23 cellular contexts compared by ENCODE assay signal in genomic region chr2:238591732-238592131, GRCh38.
DNase-seq lines count a peak whose midpoint lies in the region; ATAC-seq, FAIRE-seq and TF ChIP-seq lines count a peak whose summit lies in the region.
"Had no signal": no experiment of that assay in that cellular context is flagged by ENCODE, and none has a peak within 500 bp of the region (broad histone marks: within the 10 kb centered on the region; RNA-seq: fewer than 3 reads in every experiment).

No MANE protein-coding gene starts in this region.

- H3K4me1 Mint-ChIP-seq in osteocyte (ENCODE audit: unreplicated experiment), result peaks cover 2% of the 10 kb centered on the region
- H3K4me1 Mint-ChIP-seq: CD4-positive, CD25-positive, alpha-beta regulatory T cell; CD8-positive, alpha-beta memory T cell; H9 had no signal

- peaks cover 2% of the 10 kb centered on the region for H3K4me1 ChIP-seq in HepG2 (ENCODE audit: insufficient read depth, low read length)
- no peaks in the 10 kb centered on the region for H3K4me1 ChIP-seq in right lobe of liver
- H3K4me1 ChIP-seq in esophagus muscularis mucosa, result peaks cover 8 to 19% (median 17%) of the 10 kb centered on the region in 4 donors
- H3K4me1 ChIP-seq: BE2C had no signal

- ATAC-seq in HepG2 (no peak), right lobe of liver (no peak), esophagus mucosa (no peak)
- no peak for ATAC-seq in activated CD4-positive, CD25-positive, alpha-beta regulatory T cell treated with anti-CD3 and anti-CD28 coated beads, Interleukin-2, amount 50 U/mL, for 24 hours

- H3K9me3 ChIP-seq in HepG2 (ENCODE audit: low read length) (no peaks in the 10 kb centered on the region), right lobe of liver (no peaks in the 10 kb centered on the region), esophagus muscularis mucosa (no peaks in the 10 kb centered on the region)
- H3K9me3 ChIP-seq: BE2C had no signal

- DNase-seq in HepG2 (ENCODE audit: low spot score) (no peak), right lobe of liver (no peak), OCI-M1 (lab: John Stamatoyannopoulos, UW) (peak; percentile 20), esophagus muscularis mucosa (ENCODE audit: extremely low spot score) (peak; percentile 91), osteocyte (ENCODE audit: extremely low spot score, unreplicated experiment) (peak; percentile 34), NCI-H82 treated with DMSO at 0.1 percent for 48 hours (lab: John Stamatoyannopoulos, UW; ENCODE audit: unreplicated experiment) (no peak)
- DNase-seq: ACHN; BE2C; C1 segment of cervical spinal cord; CD4-positive, CD25-positive, alpha-beta regulatory T cell; CD8-positive, alpha-beta memory T cell; COR-L47; DMS 273 treated with DMSO at 0.1 percent for 48 hours; DMS53; DND-41; EL; H9 had no signal

- H4K20me1 ChIP-seq in HepG2 (ENCODE audit: insufficient read depth, low read length), result no peaks in the 10 kb centered on the region

- TF ChIP-seq EP300 in HepG2 (IDR thresholded peaks at IDR 0.05; ENCODE audit: low read depth in 2 of 2, low read length in 2 of 2) (no peak), HepG2 (CRISPR knock-in tag; IDR thresholded peaks at IDR 0.05; ENCODE audit: borderline replicate concordance) (no peak), esophagus muscularis mucosa (IDR thresholded peaks at IDR 0.05) (no peak)

- H3K4me3 Mint-ChIP-seq in osteocyte (ENCODE audit: unreplicated experiment), result no peak overlapping the region
- H3K4me3 Mint-ChIP-seq: CD4-positive, CD25-positive, alpha-beta regulatory T cell; CD8-positive, alpha-beta memory T cell; H9 had no signal

- BruUV-seq in HepG2 (replicated peaks; lab: Mats Ljungman, UMichigan), result no TSS peak

- H3K27me3 Mint-ChIP-seq in osteocyte (ENCODE audit: unreplicated experiment), result no peaks in the 10 kb centered on the region
- H3K27me3 Mint-ChIP-seq: CD4-positive, CD25-positive, alpha-beta regulatory T cell had no signal

- no peak for TF ChIP-seq RAD21 in HepG2 (CRISPR knock-in tag; IDR thresholded peaks at IDR 0.05)

- H3K36me3 ChIP-seq in HepG2 (replicated peaks in 1 of 2; ENCODE audit: control insufficient read depth in 1 of 2, insufficient read depth in 2 of 2, low read length in 2 of 2), result no peaks in the 10 kb centered on the region
- H3K36me3 ChIP-seq in right lobe of liver, result no peaks in the 10 kb centered on the region
- H3K36me3 ChIP-seq in esophagus muscularis mucosa, result no peaks in the 10 kb centered on the region
- H3K36me3 ChIP-seq: BE2C had no signal

- H3K4me3 ChIP-seq in HepG2 (replicated peaks in 1 of 3; ENCODE audit: insufficient read depth in 1 of 3, low read depth in 2 of 3, low read length in 3 of 3) (no peak overlapping the region), right lobe of liver (no peak overlapping the region), esophagus muscularis mucosa (no peak overlapping the region)

- H3K4me2 ChIP-seq in HepG2 (ENCODE audit: low read depth, low read length), result no peak overlapping the region

- TF ChIP-seq POLR2A in HepG2 (IDR thresholded peaks at IDR 0.05; ENCODE audit: insufficient read depth in 1 of 2, low read depth in 2 of 2, low read length in 2 of 2), result no peak
- TF ChIP-seq POLR2A in right lobe of liver (IDR thresholded peaks at IDR 0.05), result no peak
- TF ChIP-seq POLR2A in esophagus muscularis mucosa (IDR thresholded peaks at IDR 0.05; ENCODE audit: low read depth), result no peak

- in situ Hi-C loops in HepG2 (cut with HindIII; ENCODE audit: extremely low pct_ligation_motif_present, low pct_unique_long_range_greater_than_20kb), result no loop called here

- no peaks in the 10 kb centered on the region for H3K79me2 ChIP-seq in HepG2 (ENCODE audit: insufficient read depth, low read length)

- H3K27ac ChIP-seq in HepG2 (ENCODE audit: extremely low read length, insufficient read depth, low read length) (no peak overlapping the region), right lobe of liver (no peak overlapping the region), esophagus muscularis mucosa (replicated peaks in 1 of 4) (no peak overlapping the region)

- CTCF ChIA-PET in HepG2 (lab: Yijun Ruan, JAX; ENCODE audit: low intra/inter-chr PET ratio, low total read pairs), result no interaction called here

- no peak overlapping the region for H2AFZ ChIP-seq in HepG2 (ENCODE audit: low read length)

- no peaks in the 10 kb centered on the region for H3K9me3 Mint-ChIP-seq in osteocyte (ENCODE audit: unreplicated experiment)
- H3K9me3 Mint-ChIP-seq: CD8-positive, alpha-beta memory T cell; H9 had no signal

- H3K27me3 ChIP-seq in HepG2 (ENCODE audit: control insufficient read depth in 1 of 2, insufficient read depth in 2 of 2, low read length in 2 of 2) (peaks cover 5 to 48% of the 10 kb centered on the region in 2 experiments; a peak in 3 of 5 replicates), right lobe of liver (no peaks in the 10 kb centered on the region), esophagus muscularis mucosa (no peaks in the 10 kb centered on the region)

- WGBS in HepG2 (ENCODE audit: low lambda C conversion rate), result 48% methylated on average over 2 of the region's 2 CpGs
- WGBS in right lobe of liver (ENCODE audit: insufficient coverage, low coverage, low lambda C conversion rate, missing lambda C conversion rate), result 0% methylated on average over 1 of the region's 2 CpGs
- 40% methylated on average over 2 of the region's 2 CpGs for WGBS in esophagus muscularis mucosa

- H3K36me3 Mint-ChIP-seq in osteocyte (ENCODE audit: unreplicated experiment), result no peaks in the 10 kb centered on the region
- H3K36me3 Mint-ChIP-seq: CD4-positive, CD25-positive, alpha-beta regulatory T cell; CD8-positive, alpha-beta memory T cell had no signal

- no peak overlapping the region for H3K27ac Mint-ChIP-seq in osteocyte (ENCODE audit: unreplicated experiment)
- H3K27ac Mint-ChIP-seq: CD4-positive, CD25-positive, alpha-beta regulatory T cell; CD8-positive, alpha-beta memory T cell had no signal

- no peak for FAIRE-seq in HepG2 (lab: Jason Lieb, UNC)
- FAIRE-seq: A204.1, GM12891, GM19239, H1 had no signal

- no peak overlapping the region for H3K9ac ChIP-seq in HepG2 (ENCODE audit: insufficient read depth, low read depth, low read length)

- POLR2A ChIA-PET in HepG2 (lab: Yijun Ruan, JAX), result no interaction called here

- intact Hi-C loops in HepG2 (cut with micrococcal nuclease; ENCODE audit: unreplicated experiment), result no loop called here
- intact Hi-C loops in right lobe of liver (cut with DNase I), result no loop called here
- intact Hi-C loops in esophagus muscularis mucosa (cut with DNase I), result no loop called here

- TF ChIP-seq CTCF in HepG2 (CRISPR knock-in tag; IDR thresholded peaks at IDR 0.05) (no peak), right lobe of liver (IDR thresholded peaks at IDR 0.05) (no peak), esophagus muscularis mucosa (IDR thresholded peaks at IDR 0.05) (no peak), osteocyte (IDR thresholded peaks at IDR 0.05) (no peak)

TF ChIP-seq in HepG2, 621 proteins besides CTCF, POLR2A, EP300 and RAD21:
- TF ChIP-seq GTF2F1 (IDR thresholded peaks at IDR 0.05; ENCODE audit: low read length), result no peak
- TF ChIP-seq SMARCC2 (IDR thresholded peaks at IDR 0.05), result no peak
- peak; percentile 71; the same call in 1 of the 2 replicates for TF ChIP-seq LCORL (IDR thresholded peaks at IDR 0.05)
- no peak for TF ChIP-seq LCORL (CRISPR knock-in tag; IDR thresholded peaks at IDR 0.05)
- no peak for TF ChIP-seq SP1 (IDR thresholded peaks at IDR 0.05)
- TF ChIP-seq SP1 (CRISPR knock-in tag; IDR thresholded peaks at IDR 0.05), result no peak
- no peak for TF ChIP-seq CBX5 (CRISPR knock-in tag; IDR thresholded peaks at IDR 0.05; ENCODE audit: borderline replicate concordance)
- no peak for TF ChIP-seq CHD4 (IDR thresholded peaks at IDR 0.05; ENCODE audit: borderline replicate concordance, low read length)
- TF ChIP-seq ZNF441 (CRISPR knock-in tag; IDR thresholded peaks at IDR 0.05; ENCODE audit: borderline replicate concordance), result no peak
- no peak for TF ChIP-seq DMAP1 (CRISPR knock-in tag; IDR thresholded peaks at IDR 0.05)
TF ChIP-seq in HepG2: peak in this region for 1.

Comparison
In these comparisons a context has a peak if more than half of its experiments do, and no peak if none do; other contexts are left out.
1. DNase-seq: peak in OCI-M1 (single experiment), esophagus muscularis mucosa (single experiment) and osteocyte (single experiment); none in HepG2 (single experiment), right lobe of liver (0 of 3) and NCI-H82 treated with DMSO at 0.1 percent for 48 hours (single experiment).